Comparison of ENCODE assay signal across 21 cellular contexts in the genomic region with DNA sequence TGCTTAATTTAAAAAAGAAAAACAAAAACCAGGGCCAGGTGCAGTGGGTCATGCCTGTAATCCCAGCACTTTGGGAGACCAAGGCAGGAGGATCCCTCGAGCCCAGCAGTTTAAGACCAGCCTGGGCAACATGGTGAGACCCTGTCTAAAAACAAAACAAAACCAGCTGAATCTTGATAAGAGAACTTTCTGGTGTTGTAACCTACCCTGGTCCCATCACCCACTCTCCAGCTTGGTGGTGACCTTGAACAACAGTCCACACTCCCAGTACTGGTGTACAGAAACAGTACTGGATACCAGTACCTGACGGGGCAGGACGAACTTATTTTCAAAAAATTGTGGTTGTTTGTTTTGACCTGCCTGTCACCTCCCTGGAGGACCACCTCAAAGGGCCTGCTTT. TPM values are rescaled to one million over a fixed set of nuclear protein-coding genes. Genes with fewer than 3 reads are reported as not detected.
DNase-seq lines count a peak whose midpoint lies in the region; ATAC-seq and TF ChIP-seq lines count a peak whose summit lies in the region.
"Had no signal": no experiment of that assay in that cellular context is flagged by ENCODE, and none has a peak within 500 bp of the region (broad histone marks: within the 10 kb centered on the region; RNA-seq: fewer than 3 reads in every experiment).

No MANE protein-coding gene starts in this region.

- H3K27me3 ChIP-seq in liver (ENCODE audit: control insufficient read depth in 4 of 4, insufficient read depth in 4 of 4, low read length in 3 of 4), result no peaks in the 10 kb centered on the region
- H3K27me3 ChIP-seq: BE2C, BLaER1 had no signal

- no peak for TF ChIP-seq CTCF in liver (IDR thresholded peaks at IDR 0.05; ENCODE audit: low read depth, low read length, missing input control)

- no peak overlapping the region for H3K27ac ChIP-seq in liver (ENCODE audit: low read depth in 1 of 2, low read length in 2 of 2)
- H3K27ac ChIP-seq: BLaER1 had no signal

- H3K4me3 ChIP-seq in liver (ENCODE audit: low read depth in 1 of 3, low read length in 3 of 3), result no peak overlapping the region
- H3K4me3 ChIP-seq: BLaER1, GM12878 had no signal

- peak; percentile 75 for ATAC-seq in left lobe of liver
- ATAC-seq: GM12878 had no signal

- H3K4me1 ChIP-seq in liver (ENCODE audit: control insufficient read depth in 4 of 4, insufficient read depth in 4 of 4, low read length in 3 of 4), result peaks cover 0 to 1% (median 0%) of the 10 kb centered on the region in 4 donors
- H3K4me1 ChIP-seq: BE2C, BLaER1 had no signal

- TF ChIP-seq RAD21 in liver (IDR thresholded peaks at IDR 0.05), result peak in 1 of 2 donors; percentile 18

- 65% methylated on average over 3 of the region's 3 CpGs for WGBS in liver

- H3K36me3 ChIP-seq in liver (ENCODE audit: control insufficient read depth in 4 of 4, insufficient read depth in 3 of 4, low read depth in 1 of 4, low read length in 3 of 4), result peaks cover 34 to 83% (median 73%) of the 10 kb centered on the region in 4 donors

- DNase-seq in amniotic epithelial cell (ENCODE audit: low read depth) (peak; percentile 41), left lobe of liver (ENCODE audit: low spot score) (no peak), activated gamma-delta T cell treated with Interleukin-2 at 50 U/mL for 16 hours (no peak), DMS153 treated with DMSO at 0.1 percent for 48 hours (lab: John Stamatoyannopoulos, UW; ENCODE audit: unreplicated experiment) (no peak), NCI-H2107 treated with DMSO at 0.1 percent for 48 hours (lab: John Stamatoyannopoulos, UW; ENCODE audit: unreplicated experiment) (no peak)
- DNase-seq: 8988T; ACHN; BE2C; C1 segment of cervical spinal cord; CD4-positive, alpha-beta memory T cell; CD4-positive, CD25-positive, alpha-beta regulatory T cell; CD8-positive, alpha-beta memory T cell; COR-L47; DMS 273 treated with DMSO at 0.1 percent for 48 hours; DMS153; DMS79 treated with DMSO at 0.1 percent for 48 hours; GF-D8 had no signal

- no peak overlapping the region for H3K9ac ChIP-seq in liver (ENCODE audit: low read depth in 1 of 2, low read length in 2 of 2)
- H3K9ac ChIP-seq: BLaER1 had no signal

- no peaks in the 10 kb centered on the region for H3K9me3 ChIP-seq in liver (ENCODE audit: control insufficient read depth in 4 of 4, low read length in 3 of 4)
- H3K9me3 ChIP-seq: BE2C had no signal

TF ChIP-seq in liver, 16 proteins besides CTCF, POLR2A, EP300 and RAD21:
- TF ChIP-seq GABPA (IDR thresholded peaks at IDR 0.05 in 1 of 2, conservative IDR thresholded peaks at IDR 0.05 in 1 of 2) (no peak), MAX (IDR thresholded peaks at IDR 0.05) (no peak), JUND (IDR thresholded peaks at IDR 0.05) (no peak), SP1 (IDR thresholded peaks at IDR 0.05) (peak; percentile 49), HNF4A (conservative IDR thresholded peaks at IDR 0.05) (peak; percentile 63 to 81), RXRA (IDR thresholded peaks at IDR 0.05) (peak in 1 of 2 donors; percentile 22), TAF1 (conservative IDR thresholded peaks at IDR 0.05) (no peak), YY1 (IDR thresholded peaks at IDR 0.05) (no peak), EGR1 (IDR thresholded peaks at IDR 0.05; ENCODE audit: low read depth in 2 of 2) (no peak), NR2F2 (IDR thresholded peaks at IDR 0.05) (no peak)
- TF ChIP-seq, protein P1, sequence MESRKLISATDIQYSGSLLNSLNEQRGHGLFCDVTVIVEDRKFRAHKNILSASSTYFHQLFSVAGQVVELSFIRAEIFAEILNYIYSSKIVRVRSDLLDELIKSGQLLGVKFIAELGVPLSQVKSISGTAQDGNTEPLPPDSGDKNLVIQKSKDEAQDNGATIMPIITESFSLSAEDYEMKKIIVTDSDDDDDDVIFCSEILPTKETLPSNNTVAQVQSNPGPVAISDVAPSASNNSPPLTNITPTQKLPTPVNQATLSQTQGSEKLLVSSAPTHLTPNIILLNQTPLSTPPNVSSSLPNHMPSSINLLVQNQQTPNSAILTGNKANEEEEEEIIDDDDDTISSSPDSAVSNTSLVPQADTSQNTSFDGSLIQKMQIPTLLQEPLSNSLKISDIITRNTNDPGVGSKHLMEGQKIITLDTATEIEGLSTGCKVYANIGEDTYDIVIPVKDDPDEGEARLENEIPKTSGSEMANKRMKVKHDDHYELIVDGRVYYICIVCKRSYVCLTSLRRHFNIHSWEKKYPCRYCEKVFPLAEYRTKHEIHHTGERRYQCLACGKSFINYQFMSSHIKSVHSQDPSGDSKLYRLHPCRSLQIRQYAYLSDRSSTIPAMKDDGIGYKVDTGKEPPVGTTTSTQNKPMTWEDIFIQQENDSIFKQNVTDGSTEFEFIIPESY (IDR thresholded peaks at IDR 0.05), result no peak
- TF ChIP-seq, protein P2, sequence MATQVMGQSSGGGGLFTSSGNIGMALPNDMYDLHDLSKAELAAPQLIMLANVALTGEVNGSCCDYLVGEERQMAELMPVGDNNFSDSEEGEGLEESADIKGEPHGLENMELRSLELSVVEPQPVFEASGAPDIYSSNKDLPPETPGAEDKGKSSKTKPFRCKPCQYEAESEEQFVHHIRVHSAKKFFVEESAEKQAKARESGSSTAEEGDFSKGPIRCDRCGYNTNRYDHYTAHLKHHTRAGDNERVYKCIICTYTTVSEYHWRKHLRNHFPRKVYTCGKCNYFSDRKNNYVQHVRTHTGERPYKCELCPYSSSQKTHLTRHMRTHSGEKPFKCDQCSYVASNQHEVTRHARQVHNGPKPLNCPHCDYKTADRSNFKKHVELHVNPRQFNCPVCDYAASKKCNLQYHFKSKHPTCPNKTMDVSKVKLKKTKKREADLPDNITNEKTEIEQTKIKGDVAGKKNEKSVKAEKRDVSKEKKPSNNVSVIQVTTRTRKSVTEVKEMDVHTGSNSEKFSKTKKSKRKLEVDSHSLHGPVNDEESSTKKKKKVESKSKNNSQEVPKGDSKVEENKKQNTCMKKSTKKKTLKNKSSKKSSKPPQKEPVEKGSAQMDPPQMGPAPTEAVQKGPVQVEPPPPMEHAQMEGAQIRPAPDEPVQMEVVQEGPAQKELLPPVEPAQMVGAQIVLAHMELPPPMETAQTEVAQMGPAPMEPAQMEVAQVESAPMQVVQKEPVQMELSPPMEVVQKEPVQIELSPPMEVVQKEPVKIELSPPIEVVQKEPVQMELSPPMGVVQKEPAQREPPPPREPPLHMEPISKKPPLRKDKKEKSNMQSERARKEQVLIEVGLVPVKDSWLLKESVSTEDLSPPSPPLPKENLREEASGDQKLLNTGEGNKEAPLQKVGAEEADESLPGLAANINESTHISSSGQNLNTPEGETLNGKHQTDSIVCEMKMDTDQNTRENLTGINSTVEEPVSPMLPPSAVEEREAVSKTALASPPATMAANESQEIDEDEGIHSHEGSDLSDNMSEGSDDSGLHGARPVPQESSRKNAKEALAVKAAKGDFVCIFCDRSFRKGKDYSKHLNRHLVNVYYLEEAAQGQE (IDR thresholded peaks at IDR 0.05), result no peak

RNA-seq across cellular contexts. Expression of gene CLTA, which starts 30.9 kb away (rescaled TPM):
- total RNA-seq in left lobe of liver, result 61.8 TPM
- 10 to 100 TPM; 48.4 to 81.0 TPM for total RNA-seq in liver
- 100 to 1,000 TPM in 1 of 2 donors, 10 to 100 TPM in 1; 68.2 to 102 TPM for polyA plus RNA-seq in liver

RNA-seq across cellular contexts. Expression of gene GNE, which starts 36.6 kb away (rescaled TPM):
- 94.4 TPM for total RNA-seq in left lobe of liver
- total RNA-seq in liver, result 100 to 1,000 TPM in 1 of 2 donors, 10 to 100 TPM in 1; 21.8 to 177 TPM
- 10 to 100 TPM; 37.8 to 38.4 TPM for polyA plus RNA-seq in liver

RNA-seq across cellular contexts. Expression of gene CCIN, which starts 52.5 kb away (rescaled TPM):
- total RNA-seq in left lobe of liver, result not detected
- total RNA-seq in liver, result not detected
- polyA plus RNA-seq in liver, result not detected
- total RNA-seq: A673; CD4-positive, alpha-beta memory T cell; CD8-positive, alpha-beta memory T cell; GM12878 had no signal
- polyA plus RNA-seq: CD4-positive, alpha-beta memory T cell; GM12878 had no signal
